19 cellular contexts compared by ENCODE assay signal in genomic region chr22:47124946-47125345, GRCh38.
DNase-seq lines count a peak whose midpoint lies in the region; ATAC-seq and TF ChIP-seq lines count a peak whose summit lies in the region.
"Had no signal": no experiment of that assay in that cellular context is flagged by ENCODE, and none has a peak within 500 bp of the region (broad histone marks: within the 10 kb centered on the region; RNA-seq: fewer than 3 reads in every experiment).

No MANE protein-coding gene starts in this region.

- TF ChIP-seq POLR2A in prostate gland (IDR thresholded peaks at IDR 0.05): no peak

- no peak overlapping the region for H3K27ac ChIP-seq in GM23338 (ENCODE audit: low read depth)
- no peak overlapping the region for H3K27ac ChIP-seq in RWPE2 (ENCODE audit: poor library complexity, severe bottlenecking)
- H3K27ac ChIP-seq in upper lobe of right lung: no peak overlapping the region
- H3K27ac ChIP-seq in prostate gland: no peak overlapping the region
- H3K27ac ChIP-seq: C4-2B, KMS-11, PC-9, SJSA1 had no signal

- no peak overlapping the region for H2AFZ ChIP-seq in GM23338
- H2AFZ ChIP-seq: PC-9 had no signal

- H3K36me3 Mint-ChIP-seq in GM23338 (ENCODE audit: low read depth): no peaks in the 10 kb centered on the region; the same call in 2 of the 3 replicates

- H3K4me2 ChIP-seq in GM23338: no peak overlapping the region
- H3K4me2 ChIP-seq: KMS-11, PC-9 had no signal

- no peaks in the 10 kb centered on the region for H3K27me3 ChIP-seq in GM23338 (ENCODE audit: insufficient read depth)
- no peaks in the 10 kb centered on the region for H3K27me3 ChIP-seq in RWPE2 (ENCODE audit: insufficient read depth, poor library complexity, severe bottlenecking)
- H3K27me3 ChIP-seq in upper lobe of right lung: no peaks in the 10 kb centered on the region
- no peaks in the 10 kb centered on the region for H3K27me3 ChIP-seq in prostate gland (replicated peaks; ENCODE audit: insufficient read depth)
- H3K27me3 ChIP-seq: SJSA1 had no signal

- H3K27ac Mint-ChIP-seq in GM23338: no peak overlapping the region

- no peaks in the 10 kb centered on the region for H4K20me1 ChIP-seq in GM23338 (replicated peaks; ENCODE audit: insufficient read depth)

- H3K36me3 ChIP-seq in GM23338 (ENCODE audit: insufficient read depth) (no peaks in the 10 kb centered on the region), RWPE2 (ENCODE audit: low read depth) (no peaks in the 10 kb centered on the region), mucosa of descending colon (ENCODE audit: low read depth) (no peaks in the 10 kb centered on the region), upper lobe of right lung (no peaks in the 10 kb centered on the region), prostate gland (no peaks in the 10 kb centered on the region)
- H3K36me3 ChIP-seq: SJSA1 had no signal

- 92% methylated on average over 14 of the region's 14 CpGs for WGBS in prostate gland

- H3K9me3 ChIP-seq in RWPE2 (ENCODE audit: severe bottlenecking) (no peaks in the 10 kb centered on the region), mucosa of descending colon (no peaks in the 10 kb centered on the region), upper lobe of right lung (no peaks in the 10 kb centered on the region), prostate gland (no peaks in the 10 kb centered on the region)
- H3K9me3 ChIP-seq: SJSA1 had no signal

- peaks cover 11% of the 10 kb centered on the region for H3K27me3 Mint-ChIP-seq in GM23338 (ENCODE audit: insufficient read depth, low read depth, poor library complexity)

- H3K4me1 Mint-ChIP-seq in GM23338: peaks cover 14% of the 10 kb centered on the region

- H3K4me3 ChIP-seq in GM23338 (no peak overlapping the region), RWPE2 (ENCODE audit: severe bottlenecking) (no peak overlapping the region), mucosa of descending colon (no peak overlapping the region), upper lobe of right lung (no peak overlapping the region), prostate gland (no peak overlapping the region)
- H3K4me3 ChIP-seq: PC-9, SJSA1 had no signal

- no peak for TF ChIP-seq CTCF in GM23338 (conservative IDR thresholded peaks at IDR 0.05; ENCODE audit: low read depth in 2 of 2)
- TF ChIP-seq CTCF in RWPE2 (IDR thresholded peaks at IDR 0.05; ENCODE audit: poor library complexity, severe bottlenecking): no peak
- no peak for TF ChIP-seq CTCF in mucosa of descending colon (IDR thresholded peaks at IDR 0.05)
- no peak for TF ChIP-seq CTCF in upper lobe of right lung (IDR thresholded peaks at IDR 0.05)
- no peak for TF ChIP-seq CTCF in prostate gland (IDR thresholded peaks at IDR 0.05)

- no peaks in the 10 kb centered on the region for H3K9me2 ChIP-seq in GM23338 (ENCODE audit: insufficient read depth)

- peak; percentile 49 for ATAC-seq in GM23338
- no peak for ATAC-seq in RWPE2 (ENCODE audit: low read depth)
- ATAC-seq in mucosa of descending colon: no peak
- no peak for ATAC-seq in upper lobe of right lung
- ATAC-seq in HG02852 (IDR thresholded peaks at IDR 0.05; ENCODE audit: unreplicated experiment): no peak
- ATAC-seq in GM18520 (IDR thresholded peaks at IDR 0.05; ENCODE audit: unreplicated experiment): no peak

- H3K9me3 Mint-ChIP-seq in GM23338: no peaks in the 10 kb centered on the region; the same call in 2 of the 3 replicates

- DNase-seq in GM23338 (ENCODE audit: low spot score): peak; percentile 23
- DNase-seq in RWPE2 (ENCODE audit: low spot score): peak; percentile 55
- DNase-seq in mucosa of descending colon: peak in 2 of 3 donors; percentile 14 to 44
- peak; percentile 63 for DNase-seq in upper lobe of right lung
- DNase-seq in prostate gland (ENCODE audit: low spot score): no peak
- DNase-seq: AML-193, DMS79, HCEC 1CT, NCI-H1048, NCI-H1436, NCI-H2029, NCI-H2171, NCI-H526, PC-9 had no signal

- H3F3A ChIP-seq in GM23338 (replicated peaks; ENCODE audit: low read depth): no peaks in the 10 kb centered on the region

- intact Hi-C loops in mucosa of descending colon (cut with DNase I, micrococcal nuclease): no loop called here
- intact Hi-C loops in upper lobe of right lung (cut with DNase I): no loop called here
- intact Hi-C loops in prostate gland (cut with DNase I): no loop called here

- H3K4me1 ChIP-seq in GM23338 (ENCODE audit: insufficient read depth): no peaks in the 10 kb centered on the region
- H3K4me1 ChIP-seq in RWPE2 (ENCODE audit: insufficient read depth, poor library complexity, severe bottlenecking): peaks cover 7% of the 10 kb centered on the region
- H3K4me1 ChIP-seq in mucosa of descending colon (ENCODE audit: low read depth): peaks cover 4% of the 10 kb centered on the region
- H3K4me1 ChIP-seq in upper lobe of right lung: no peaks in the 10 kb centered on the region
- H3K4me1 ChIP-seq in prostate gland (replicated peaks): no peaks in the 10 kb centered on the region

- no peak overlapping the region for H3K4me3 Mint-ChIP-seq in GM23338

- no peaks in the 10 kb centered on the region for H3K79me2 ChIP-seq in GM23338 (replicated peaks; ENCODE audit: insufficient read depth)

TF ChIP-seq in GM23338, 12 proteins besides CTCF, POLR2A, EP300 and RAD21:
- TF ChIP-seq EZH2phosphoT487 (IDR thresholded peaks at IDR 0.05; ENCODE audit: unreplicated experiment) (no peak), EZH2 (IDR thresholded peaks at IDR 0.05; ENCODE audit: low read depth, unreplicated experiment) (no peak), ETS1 (IDR thresholded peaks at IDR 0.05) (no peak), CREB1 (CRISPR knock-in tag; IDR thresholded peaks at IDR 0.05; ENCODE audit: low read depth) (no peak), ZNF114 (CRISPR knock-in tag; IDR thresholded peaks at IDR 0.05) (no peak), JUNB (IDR thresholded peaks at IDR 0.05; ENCODE audit: unreplicated experiment) (no peak)
- TF ChIP-seq, protein P1, sequence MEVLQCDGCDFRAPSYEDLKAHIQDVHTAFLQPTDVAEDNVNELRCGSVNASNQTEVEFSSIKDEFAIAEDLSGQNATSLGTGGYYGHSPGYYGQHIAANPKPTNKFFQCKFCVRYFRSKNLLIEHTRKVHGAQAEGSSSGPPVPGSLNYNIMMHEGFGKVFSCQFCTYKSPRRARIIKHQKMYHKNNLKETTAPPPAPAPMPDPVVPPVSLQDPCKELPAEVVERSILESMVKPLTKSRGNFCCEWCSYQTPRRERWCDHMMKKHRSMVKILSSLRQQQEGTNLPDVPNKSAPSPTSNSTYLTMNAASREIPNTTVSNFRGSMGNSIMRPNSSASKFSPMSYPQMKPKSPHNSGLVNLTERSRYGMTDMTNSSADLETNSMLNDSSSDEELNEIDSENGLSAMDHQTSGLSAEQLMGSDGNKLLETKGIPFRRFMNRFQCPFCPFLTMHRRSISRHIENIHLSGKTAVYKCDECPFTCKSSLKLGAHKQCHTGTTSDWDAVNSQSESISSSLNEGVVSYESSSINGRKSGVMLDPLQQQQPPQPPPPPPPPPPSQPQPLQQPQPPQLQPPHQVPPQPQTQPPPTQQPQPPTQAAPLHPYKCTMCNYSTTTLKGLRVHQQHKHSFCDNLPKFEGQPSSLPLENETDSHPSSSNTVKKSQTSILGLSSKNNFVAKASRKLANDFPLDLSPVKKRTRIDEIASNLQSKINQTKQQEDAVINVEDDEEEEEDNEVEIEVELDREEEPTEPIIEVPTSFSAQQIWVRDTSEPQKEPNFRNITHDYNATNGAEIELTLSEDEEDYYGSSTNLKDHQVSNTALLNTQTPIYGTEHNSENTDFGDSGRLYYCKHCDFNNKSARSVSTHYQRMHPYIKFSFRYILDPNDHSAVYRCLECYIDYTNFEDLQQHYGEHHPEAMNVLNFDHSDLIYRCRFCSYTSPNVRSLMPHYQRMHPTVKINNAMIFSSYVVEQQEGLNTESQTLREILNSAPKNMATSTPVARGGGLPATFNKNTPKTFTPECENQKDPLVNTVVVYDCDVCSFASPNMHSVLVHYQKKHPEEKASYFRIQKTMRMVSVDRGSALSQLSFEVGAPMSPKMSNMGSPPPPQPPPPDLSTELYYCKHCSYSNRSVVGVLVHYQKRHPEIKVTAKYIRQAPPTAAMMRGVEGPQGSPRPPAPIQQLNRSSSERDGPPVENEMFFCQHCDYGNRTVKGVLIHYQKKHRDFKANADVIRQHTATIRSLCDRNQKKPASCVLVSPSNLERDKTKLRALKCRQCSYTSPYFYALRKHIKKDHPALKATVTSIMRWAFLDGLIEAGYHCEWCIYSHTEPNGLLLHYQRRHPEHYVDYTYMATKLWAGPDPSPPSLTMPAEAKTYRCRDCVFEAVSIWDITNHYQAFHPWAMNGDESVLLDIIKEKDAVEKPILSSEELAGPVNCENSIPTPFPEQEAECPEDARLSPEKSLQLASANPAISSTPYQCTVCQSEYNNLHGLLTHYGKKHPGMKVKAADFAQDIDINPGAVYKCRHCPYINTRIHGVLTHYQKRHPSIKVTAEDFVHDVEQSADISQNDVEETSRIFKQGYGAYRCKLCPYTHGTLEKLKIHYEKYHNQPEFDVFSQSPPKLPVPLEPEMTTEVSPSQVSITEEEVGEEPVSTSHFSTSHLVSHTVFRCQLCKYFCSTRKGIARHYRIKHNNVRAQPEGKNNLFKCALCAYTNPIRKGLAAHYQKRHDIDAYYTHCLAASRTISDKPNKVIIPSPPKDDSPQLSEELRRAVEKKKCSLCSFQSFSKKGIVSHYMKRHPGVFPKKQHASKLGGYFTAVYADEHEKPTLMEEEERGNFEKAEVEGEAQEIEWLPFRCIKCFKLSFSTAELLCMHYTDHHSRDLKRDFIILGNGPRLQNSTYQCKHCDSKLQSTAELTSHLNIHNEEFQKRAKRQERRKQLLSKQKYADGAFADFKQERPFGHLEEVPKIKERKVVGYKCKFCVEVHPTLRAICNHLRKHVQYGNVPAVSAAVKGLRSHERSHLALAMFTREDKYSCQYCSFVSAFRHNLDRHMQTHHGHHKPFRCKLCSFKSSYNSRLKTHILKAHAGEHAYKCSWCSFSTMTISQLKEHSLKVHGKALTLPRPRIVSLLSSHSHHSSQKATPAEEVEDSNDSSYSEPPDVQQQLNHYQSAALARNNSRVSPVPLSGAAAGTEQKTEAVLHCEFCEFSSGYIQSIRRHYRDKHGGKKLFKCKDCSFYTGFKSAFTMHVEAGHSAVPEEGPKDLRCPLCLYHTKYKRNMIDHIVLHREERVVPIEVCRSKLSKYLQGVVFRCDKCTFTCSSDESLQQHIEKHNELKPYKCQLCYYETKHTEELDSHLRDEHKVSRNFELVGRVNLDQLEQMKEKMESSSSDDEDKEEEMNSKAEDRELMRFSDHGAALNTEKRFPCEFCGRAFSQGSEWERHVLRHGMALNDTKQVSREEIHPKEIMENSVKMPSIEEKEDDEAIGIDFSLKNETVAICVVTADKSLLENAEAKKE (CRISPR knock-in tag; IDR thresholded peaks at IDR 0.05): no peak
